Comparison of ENCODE assay signal across 23 cellular contexts in genomic region chr17:27539152-27539551, GRCh38.
DNase-seq lines count a peak whose midpoint lies in the region; ATAC-seq, FAIRE-seq and TF ChIP-seq lines count a peak whose summit lies in the region.
"Had no signal": no experiment of that assay in that cellular context is flagged by ENCODE, and none has a peak within 500 bp of the region (broad histone marks: within the 10 kb centered on the region; RNA-seq: fewer than 3 reads in every experiment).

No MANE protein-coding gene starts in this region.

- peak; percentile 9 for FAIRE-seq in HTR-8/SVneo (lab: Jason Lieb, UNC)
- no peak for FAIRE-seq in H1 (lab: Jason Lieb, UNC)
- FAIRE-seq: small intestine had no signal

- H3K14ac ChIP-seq in H1 (ENCODE audit: insufficient read length): no peak overlapping the region
- no peak overlapping the region for H3K14ac ChIP-seq in trophoblast cell (ENCODE audit: low read length)

- H3K9ac ChIP-seq in H1 (replicated peaks in 1 of 4; ENCODE audit: extremely low read depth in 1 of 4, low read depth in 3 of 4, low read length in 3 of 4) (no peak overlapping the region), trophoblast cell (ENCODE audit: low read length) (no peak overlapping the region)

- H3K27ac ChIP-seq in H1 (ENCODE audit: low read depth, low read length) (no peak overlapping the region), trophoblast cell (ENCODE audit: low read depth, low read length) (no peak overlapping the region), upper lobe of right lung (no peak overlapping the region), ascending aorta (peak overlapping the region in 1 of 2 donors; percentile 35)
- H3K27ac ChIP-seq: VCaP had no signal

- no peak overlapping the region for H3K56ac ChIP-seq in H1 (replicated peaks; ENCODE audit: insufficient read length, low read depth, low read length)

- no peak overlapping the region for H2BK15ac ChIP-seq in H1 (ENCODE audit: low read length)

- no peak for TF ChIP-seq CTCF in H1 (IDR thresholded peaks at IDR 0.05; ENCODE audit: control extremely low read depth in 1 of 3, insufficient read depth in 1 of 3, low read depth in 1 of 3, low read length in 3 of 3)
- no peak for TF ChIP-seq CTCF in upper lobe of right lung (IDR thresholded peaks at IDR 0.05)
- TF ChIP-seq CTCF in ascending aorta (IDR thresholded peaks at IDR 0.05): no peak

- no peak overlapping the region for H4K5ac ChIP-seq in H1 (ENCODE audit: insufficient read length, low read depth, low read length)

- no peak overlapping the region for H3K4me3 ChIP-seq in H1 (ENCODE audit: extremely low read depth in 1 of 4, insufficient read depth in 2 of 4, low read depth in 3 of 4, low read length in 4 of 4)
- H3K4me3 ChIP-seq in trophoblast cell (ENCODE audit: low read depth, low read length): no peak overlapping the region
- H3K4me3 ChIP-seq in upper lobe of right lung: no peak overlapping the region
- no peak overlapping the region for H3K4me3 ChIP-seq in ascending aorta
- H3K4me3 ChIP-seq: heart right ventricle, left ventricle myocardium inferior, upper lobe of left lung had no signal

- CTCF ChIA-PET in H1 (lab: Charles Lee; ENCODE audit: partially characterized antibody): interaction anchor here (1.2 to 1.8 kb wide), 3 partner anchors 10 to 60 kb away, joined by 3 read pairs; no protein-coding TSS in a partner anchor

- no peak overlapping the region for H3K18ac ChIP-seq in H1 (ENCODE audit: extremely low read depth, low read length)
- peak overlapping the region; percentile 8 for H3K18ac ChIP-seq in trophoblast cell (ENCODE audit: low read length)

- no peaks in the 10 kb centered on the region for H3K9me3 ChIP-seq in H1 (ENCODE audit: insufficient read depth in 2 of 2, low read depth in 1 of 2, low read length in 1 of 2)
- no peaks in the 10 kb centered on the region for H3K9me3 ChIP-seq in trophoblast cell (ENCODE audit: insufficient read depth, low read depth, low read length)
- no peaks in the 10 kb centered on the region for H3K9me3 ChIP-seq in upper lobe of right lung
- no peaks in the 10 kb centered on the region for H3K9me3 ChIP-seq in ascending aorta
- H3K9me3 ChIP-seq: heart right ventricle, left ventricle myocardium inferior, upper lobe of left lung had no signal

- H4K12ac ChIP-seq in trophoblast cell (ENCODE audit: low read depth, low read length): no peak overlapping the region

- H4K20me1 ChIP-seq in H1 (replicated peaks in 1 of 2; ENCODE audit: control insufficient read depth in 1 of 2, insufficient read depth in 2 of 2, low read length in 2 of 2): peaks cover 4 to 7% of the 10 kb centered on the region in 2 experiments

- DNase-seq in HTR-8/SVneo (ENCODE audit: insufficient read length, low spot score): no peak
- no peak for DNase-seq in H1 (ENCODE audit: low read depth in 1 of 2, low spot score in 2 of 2)
- no peak for DNase-seq in trophoblast cell
- DNase-seq in upper lobe of right lung: peak; percentile 55
- no peak for DNase-seq in NOMO-1 treated with dmso at 0.1 percent for 144 hours (lab: John Stamatoyannopoulos, UW; ENCODE audit: unreplicated experiment)
- DNase-seq in ascending aorta (ENCODE audit: low spot score in 2 of 2): no peak
- no peak for DNase-seq in left colon
- DNase-seq: activated CD4-positive, alpha-beta T cell treated with anti-CD3 and anti-CD28 coated beads, Interleukin-2, amount 50 U/mL, for 1 hour; activated CD8-positive, alpha-beta memory T cell treated with anti-CD3 and anti-CD28 coated beads, Interleukin-2, amount 50 U/mL, for 48 hours; activated effector memory CD4-positive, alpha-beta T cell treated with Interleukin-2 at 50 U/mL for 16 hours; CD4-positive, alpha-beta memory T cell; GF-D8; heart right ventricle; left ventricle myocardium inferior; NCI-H1048; NCI-H187 treated with DMSO at 0.1 percent for 48 hours; NCI-H748 treated with DMSO at 0.1 percent for 48 hours; small intestine; stimulated activated CD4-positive, alpha-beta T cell treated with anti-CD3 and anti-CD28 coated beads, Interleukin-2, amount 100 ng/mL, for 48 hours; stimulated activated naive CD4-positive, alpha-beta T cell; upper lobe of left lung had no signal

- H3K27me3 ChIP-seq in H1 (replicated peaks in 1 of 4; ENCODE audit: control insufficient read depth in 3 of 4, extremely low read depth in 1 of 4, insufficient read depth in 3 of 4, low read length in 3 of 4) (no peaks in the 10 kb centered on the region), trophoblast cell (ENCODE audit: insufficient read depth, low read length) (no peaks in the 10 kb centered on the region), upper lobe of right lung (no peaks in the 10 kb centered on the region), ascending aorta (no peaks in the 10 kb centered on the region)
- H3K27me3 ChIP-seq: heart right ventricle, upper lobe of left lung had no signal

- no peak overlapping the region for H2BK20ac ChIP-seq in H1 (ENCODE audit: low read length)

- H3K23ac ChIP-seq in H1 (ENCODE audit: insufficient read length) (no peak overlapping the region), trophoblast cell (ENCODE audit: low read length) (no peak overlapping the region)

- H2AFZ ChIP-seq in H1 (ENCODE audit: low read length): no peak overlapping the region
- no peak overlapping the region for H2AFZ ChIP-seq in trophoblast cell (ENCODE audit: insufficient read depth, low read length, poor library complexity)

- H2AK5ac ChIP-seq in H1 (ENCODE audit: low read depth, low read length) (no peak overlapping the region), trophoblast cell (ENCODE audit: low read length) (no peak overlapping the region)

- H3K4me1 ChIP-seq in H1 (replicated peaks in 1 of 4; ENCODE audit: control insufficient read depth in 3 of 4, insufficient read depth in 4 of 4, low read length in 3 of 4) (peaks cover 0 to 8% (median 2%) of the 10 kb centered on the region in 4 experiments; a peak in 5 of 7 replicates), trophoblast cell (ENCODE audit: control insufficient read depth in 1 of 2, insufficient read depth in 2 of 2, low read length in 2 of 2) (peaks cover 25 to 42% of the 10 kb centered on the region in 2 experiments), upper lobe of right lung (peaks cover 54% of the 10 kb centered on the region), ascending aorta (peaks cover 8 to 11% of the 10 kb centered on the region in 2 donors)

- TF ChIP-seq EP300 in H1 (IDR thresholded peaks at IDR 0.05; ENCODE audit: borderline replicate concordance in 1 of 2, low read depth in 2 of 2, low read length in 2 of 2): no peak

- H3K4me2 ChIP-seq in H1 (ENCODE audit: insufficient read depth in 1 of 2, low read depth in 2 of 2, low read length in 2 of 2) (no peak overlapping the region), trophoblast cell (ENCODE audit: low read length) (no peak overlapping the region)

- H4K91ac ChIP-seq in H1 (replicated peaks; ENCODE audit: insufficient read length, low read length) (no peak overlapping the region), trophoblast cell (ENCODE audit: low read depth, low read length) (no peak overlapping the region)

- H3K36me3 ChIP-seq in H1 (ENCODE audit: control insufficient read depth in 2 of 4, insufficient read depth in 4 of 4, low read length in 3 of 4): no peaks in the 10 kb centered on the region
- H3K36me3 ChIP-seq in trophoblast cell (ENCODE audit: control insufficient read depth in 1 of 2, insufficient read depth in 2 of 2, low read length in 2 of 2): no peaks in the 10 kb centered on the region
- H3K36me3 ChIP-seq in upper lobe of right lung: no peaks in the 10 kb centered on the region
- H3K36me3 ChIP-seq in ascending aorta: no peaks in the 10 kb centered on the region
- H3K36me3 ChIP-seq: heart right ventricle, left ventricle myocardium inferior, upper lobe of left lung had no signal

- 81% methylated on average over 8 of the region's 8 CpGs; no CpG with 5 or more reads in 1 of the 2 experiments for WGBS in H1 (ENCODE audit: extremely low coverage in 1 of 2, insufficient coverage in 1 of 2, insufficient read length in 1 of 2, insufficient replicate concordance in 2 of 2, low coverage in 1 of 2, low lambda C conversion rate in 2 of 2, missing lambda C conversion rate in 1 of 2), 2 experiments
- WGBS in trophoblast cell (ENCODE audit: extremely low coverage, insufficient coverage, insufficient read length): no CpG with 5 or more reads among the region's 8 CpGs

- POLR2A ChIA-PET in H1 (lab: Charles Lee; ENCODE audit: partially characterized antibody): no interaction called here

- H2BK120ac ChIP-seq in H1 (replicated peaks; ENCODE audit: low read depth, low read length) (no peak overlapping the region), trophoblast cell (ENCODE audit: insufficient read depth, low read length, poor library complexity) (no peak overlapping the region)

- H2BK5ac ChIP-seq in H1 (ENCODE audit: low read depth, low read length) (peak overlapping the region; percentile 48), trophoblast cell (ENCODE audit: low read depth, low read length, poor library complexity) (no peak overlapping the region)

- no peak overlapping the region for H4K8ac ChIP-seq in H1 (ENCODE audit: extremely low read depth, insufficient read depth, low read length)
- H4K8ac ChIP-seq in trophoblast cell (ENCODE audit: low read depth, low read length): no peak overlapping the region

- no peak for TF ChIP-seq POLR2A in H1 (IDR thresholded peaks at IDR 0.05; ENCODE audit: control extremely low read depth in 1 of 2, low read depth in 2 of 2, low read length in 2 of 2)

- intact Hi-C loops in upper lobe of right lung (cut with DNase I) (no loop called here), ascending aorta (cut with DNase I) (no loop called here), left colon (cut with DNase I, micrococcal nuclease) (no loop called here)

- H3K23me2 ChIP-seq in H1 (ENCODE audit: low read depth, low read length): no peaks in the 10 kb centered on the region

- H2BK12ac ChIP-seq in H1 (ENCODE audit: low read depth, low read length): 0 out of 2 replicates have a peak overlapping the region, but pooled peaks have one; percentile 55
- no peak overlapping the region for H2BK12ac ChIP-seq in trophoblast cell (ENCODE audit: low read length)

- H3K4ac ChIP-seq in H1 (replicated peaks; ENCODE audit: insufficient read length, low read depth, low read length): no peak overlapping the region
- H3K4ac ChIP-seq in trophoblast cell (ENCODE audit: low read depth, low read length): peak overlapping the region; percentile 1

- H3K79me1 ChIP-seq in H1 (ENCODE audit: low read depth, low read length) (peaks cover 19% of the 10 kb centered on the region), trophoblast cell (ENCODE audit: low read length) (peaks cover 9% of the 10 kb centered on the region)

- TF ChIP-seq RAD21 in H1 (IDR thresholded peaks at IDR 0.05 in 1 of 2, conservative IDR thresholded peaks at IDR 0.05 in 1 of 2; ENCODE audit: low read depth in 2 of 2, low read length in 2 of 2): no peak

- ATAC-seq in upper lobe of right lung (no peak), left colon (no peak)
- ATAC-seq: SK-N-SH treated with all-trans-retinoic acid at 6 μM for 48 hours had no signal

- H3K79me2 ChIP-seq in H1 (ENCODE audit: control insufficient read depth in 1 of 2, insufficient read depth in 2 of 2, low read length in 2 of 2): peaks cover 0 to 83% of the 10 kb centered on the region in 2 experiments; a peak in 2 of 4 replicates
- H3K79me2 ChIP-seq in trophoblast cell (ENCODE audit: control insufficient read depth, insufficient read depth, low read length, poor library complexity): no peaks in the 10 kb centered on the region

TF ChIP-seq in H1, 55 proteins besides CTCF, POLR2A, EP300 and RAD21 (continues in another document):
- no peak for TF ChIP-seq TAF7 (optimal IDR thresholded peaks at IDR 0.05; ENCODE audit: borderline replicate concordance, low read depth, low read length)
